In genomic region chr2:169687943-169688342, GRCh38 we compare ENCODE assay signal across 3 cellular contexts. TPM values are rescaled to one million over a fixed set of nuclear protein-coding genes. Genes with fewer than 3 reads are reported as not detected.
"Had no signal": no experiment of that assay in that cellular context is flagged by ENCODE, and none has a peak within 500 bp of the region (broad histone marks: within the 10 kb centered on the region; RNA-seq: fewer than 3 reads in every experiment).

No MANE protein-coding gene starts in this region.

RNA-seq across cellular contexts. Expression of gene CFAP210, which starts 6.3 kb away (rescaled TPM):
- total RNA-seq: GM23248, GM23338, H4 had no signal
